Comparison of ENCODE assay signal across 17 cellular contexts in genomic region chr14:95490127-95490526, GRCh38. TPM values are rescaled to one million over a fixed set of nuclear protein-coding genes. Genes with fewer than 3 reads are reported as not detected.
A peak's percentile ranks its signal among the peaks of the same experiment; 100 is the strongest.
DNase-seq lines count a peak whose midpoint lies in the region; ATAC-seq and TF ChIP-seq lines count a peak whose summit lies in the region.
"Had no signal": no experiment of that assay in that cellular context is flagged by ENCODE, and none has a peak within 500 bp of the region (broad histone marks: within the 10 kb centered on the region; RNA-seq: fewer than 3 reads in every experiment).

No MANE protein-coding gene starts in this region.

- intact Hi-C loops in breast epithelium (cut with DNase I; ENCODE audit: low total_unique reads), result no loop called here
- intact Hi-C loops in mammary epithelial cell (cut with micrococcal nuclease), result no loop called here
- intact Hi-C loops in colonic mucosa (cut with DNase I), result no loop called here
- intact Hi-C loops in upper lobe of right lung (cut with DNase I), result no loop called here

- TF ChIP-seq POLR2A in breast epithelium (IDR thresholded peaks at IDR 0.05), result no peak

- H3K27me3 ChIP-seq in breast epithelium, result no peaks in the 10 kb centered on the region
- no peaks in the 10 kb centered on the region for H3K27me3 ChIP-seq in mammary epithelial cell (ENCODE audit: insufficient read depth, low read length)
- H3K27me3 ChIP-seq in colonic mucosa, result no peaks in the 10 kb centered on the region
- no peaks in the 10 kb centered on the region for H3K27me3 ChIP-seq in mucosa of rectum (ENCODE audit: control insufficient read depth in 2 of 2, insufficient read depth in 2 of 2, low read length in 2 of 2)
- no peaks in the 10 kb centered on the region for H3K27me3 ChIP-seq in upper lobe of right lung
- H3K27me3 ChIP-seq in SJCRH30, result no peaks in the 10 kb centered on the region

- no TSS peak for BruUV-seq in mammary epithelial cell (replicated peaks; lab: Mats Ljungman, UMichigan)

- H3K4me1 ChIP-seq in breast epithelium (peaks cover 3 to 20% of the 10 kb centered on the region in 2 donors), mammary epithelial cell (ENCODE audit: insufficient read depth, low read length) (peaks cover 21% of the 10 kb centered on the region), colonic mucosa (peaks cover 13% of the 10 kb centered on the region), mucosa of rectum (ENCODE audit: control insufficient read depth in 2 of 2, insufficient read depth in 2 of 2, low read length in 2 of 2) (peaks cover 40 to 52% of the 10 kb centered on the region in 2 donors), upper lobe of right lung (peaks cover 15% of the 10 kb centered on the region), SJCRH30 (peaks cover 8% of the 10 kb centered on the region)

- no peaks in the 10 kb centered on the region for H3K79me2 ChIP-seq in mammary epithelial cell (ENCODE audit: insufficient read depth, low read length)

- dilution Hi-C loops in mammary epithelial cell (cut with HindIII; ENCODE audit: low sequenced_read_pairs), result no loop called here

- no peak for ATAC-seq in upper lobe of right lung
- no peak for ATAC-seq in GM18519 (IDR thresholded peaks at IDR 0.05; ENCODE audit: low FRiP score, unreplicated experiment)

- no peak overlapping the region for H3K9ac ChIP-seq in mammary epithelial cell (ENCODE audit: insufficient read depth, low read length)
- H3K9ac ChIP-seq in colonic mucosa (ENCODE audit: low read depth in 2 of 2, low read length in 2 of 2), result peak overlapping the region in 1 of 2 donors; percentile 46
- no peak overlapping the region for H3K9ac ChIP-seq in mucosa of rectum (ENCODE audit: low read depth in 1 of 2, low read length in 2 of 2)

- in situ Hi-C loops in mammary epithelial cell (cut with MboI; ENCODE audit: low sequenced_read_pairs in 2 of 2), result no loop called here

- H3K27ac ChIP-seq in breast epithelium (peak overlapping the region; percentile 74), mammary epithelial cell (ENCODE audit: insufficient read depth, low read depth, low read length) (no peak overlapping the region), colonic mucosa (peak overlapping the region; percentile 62), mucosa of rectum (ENCODE audit: low read depth in 2 of 2, low read length in 2 of 2) (peak overlapping the region; percentile 76 to 79), upper lobe of right lung (peak overlapping the region; percentile 52), SJCRH30 (no peak overlapping the region)

- DNase-seq in breast epithelium (ENCODE audit: low spot score in 2 of 2) (no peak), mammary epithelial cell (no peak), colonic mucosa (peak; percentile 41), upper lobe of right lung (no peak), AML-193 (lab: John Stamatoyannopoulos, UW) (no peak), SJCRH30 (no peak)
- DNase-seq: 8988T; activated gamma-delta T cell; DMS153; NCI-H1436 treated with DMSO at 0.1 percent for 48 hours; NCI-H2227 treated with DMSO at 0.1 percent for 48 hours; occipital lobe; sigmoid colon; stimulated activated CD4-positive, alpha-beta T cell treated with anti-CD3 and anti-CD28 coated beads, Interleukin-2, amount 100 ng/mL, for 24 hours had no signal

- no peak for TF ChIP-seq CTCF in breast epithelium (IDR thresholded peaks at IDR 0.05)
- TF ChIP-seq CTCF in mammary epithelial cell (conservative IDR thresholded peaks at IDR 0.05 in 1 of 2, IDR thresholded peaks at IDR 0.05 in 1 of 2; ENCODE audit: extremely low read depth in 1 of 2, insufficient read depth in 1 of 2, low read depth in 1 of 2, low read length in 2 of 2), result no peak
- TF ChIP-seq CTCF in colonic mucosa (IDR thresholded peaks at IDR 0.05), result no peak
- no peak for TF ChIP-seq CTCF in upper lobe of right lung (IDR thresholded peaks at IDR 0.05)

- 92% methylated on average over 5 of the region's 5 CpGs for WGBS in mammary epithelial cell (ENCODE audit: low coverage, missing lambda C conversion rate)

- H3K36me3 ChIP-seq in breast epithelium (no peaks in the 10 kb centered on the region), mammary epithelial cell (ENCODE audit: insufficient read depth, low read length) (no peaks in the 10 kb centered on the region), colonic mucosa (no peaks in the 10 kb centered on the region), mucosa of rectum (ENCODE audit: control insufficient read depth in 2 of 2, insufficient read depth in 2 of 2, low read length in 2 of 2) (no peaks in the 10 kb centered on the region), upper lobe of right lung (no peaks in the 10 kb centered on the region), SJCRH30 (peaks cover 5% of the 10 kb centered on the region; the same call in 1 of the 2 replicates)
- H3K36me3 ChIP-seq: sigmoid colon had no signal

- H3K4me3 ChIP-seq in breast epithelium (no peak overlapping the region), mammary epithelial cell (replicated peaks in 1 of 3; ENCODE audit: insufficient read depth in 1 of 3, low read depth in 2 of 3, low read length in 3 of 3) (no peak overlapping the region), colonic mucosa (no peak overlapping the region), mucosa of rectum (ENCODE audit: low read length in 2 of 2) (no peak overlapping the region), upper lobe of right lung (no peak overlapping the region), SJCRH30 (no peak overlapping the region)
- H3K4me3 ChIP-seq: sigmoid colon had no signal

- no peak overlapping the region for H3K4me2 ChIP-seq in mammary epithelial cell (ENCODE audit: insufficient read depth, low read depth, low read length)

- H2AFZ ChIP-seq in mammary epithelial cell (ENCODE audit: low read depth, low read length), result no peak overlapping the region

- CTCF ChIA-PET in mammary epithelial cell (lab: Charles Lee; ENCODE audit: low non-redundant PET), result no interaction called here

- H3K9me3 ChIP-seq in breast epithelium (no peaks in the 10 kb centered on the region), mammary epithelial cell (replicated peaks; ENCODE audit: insufficient read depth, low read length) (no peaks in the 10 kb centered on the region), colonic mucosa (no peaks in the 10 kb centered on the region), mucosa of rectum (ENCODE audit: control insufficient read depth in 2 of 2, low read length in 2 of 2) (no peaks in the 10 kb centered on the region), upper lobe of right lung (no peaks in the 10 kb centered on the region), SJCRH30 (replicated peaks) (peaks cover 2% of the 10 kb centered on the region; the same call in 1 of the 2 replicates)
- H3K9me3 ChIP-seq: sigmoid colon had no signal

- H4K20me1 ChIP-seq in mammary epithelial cell (ENCODE audit: insufficient read depth, low read length), result no peaks in the 10 kb centered on the region

RNA-seq across cellular contexts. Expression of gene SYNE3, which starts 26.3 kb away (rescaled TPM):
- total RNA-seq in breast epithelium (100 to 1,000 TPM in 1 of 3 donors, 10 to 100 TPM in 2; 13.5 to 112 (median 22.0) TPM), mammary epithelial cell (10 to 100 TPM in 1 of 2 donors, 1 to 10 TPM in 1; 3.5 to 13.0 TPM), colonic mucosa (1 to 10 TPM; 7.3 to 9.5 TPM), upper lobe of right lung (19.3 TPM)
- polyA plus RNA-seq in mammary epithelial cell, result 2.4 TPM
- 13.3 TPM for polyA minus RNA-seq in mammary epithelial cell
- total RNA-seq in SJCRH30 (2014; rRNA removed; shearing (Covaris generic)), result 34.1 and 34.5 TPM in 2 replicates
- total RNA-seq: HT-29 had no signal

RNA-seq across cellular contexts. Expression of gene GLRX5, which starts 44.7 kb away (rescaled TPM):
- total RNA-seq in breast epithelium (10 to 100 TPM; 29.1 to 36.1 (median 33.6) TPM), mammary epithelial cell (10 to 100 TPM; 21.2 to 34.6 TPM), colonic mucosa (10 to 100 TPM; 51.9 to 64.6 TPM), upper lobe of right lung (27.2 TPM)
- 30.5 TPM for polyA plus RNA-seq in mammary epithelial cell
- 17.2 TPM for polyA minus RNA-seq in mammary epithelial cell
- total RNA-seq in SJCRH30 (2014; rRNA removed; shearing (Covaris generic)), result 130 and 132 TPM in 2 replicates

Comparison
In these comparisons a context has a peak if more than half of its experiments do, and no peak if none do; other contexts are left out.
1. H3K27ac ChIP-seq: peak in breast epithelium (2 of 2), colonic mucosa (single experiment), mucosa of rectum (2 of 2) and upper lobe of right lung (single experiment); none in mammary epithelial cell (single experiment) and SJCRH30 (single experiment).